7 cellular contexts compared by ENCODE assay signal in genomic region chr6:31736768-31737314, GRCh38. TPM values are rescaled to one million over a fixed set of nuclear protein-coding genes. Genes with fewer than 3 reads are reported as not detected.
DNase-seq lines count a peak whose midpoint lies in the region; ATAC-seq and TF ChIP-seq lines count a peak whose summit lies in the region.

No MANE protein-coding gene starts in this region.

- H3K36me3 Mint-ChIP-seq in activated naive CD4-positive, alpha-beta T cell treated with anti-CD3 and anti-CD28 coated beads, Interleukin-2, amount 50 U/mL, for 72 hours: peaks cover 55 to 64% of the 10 kb centered on the region in 2 donors

- H3K27ac Mint-ChIP-seq in activated naive CD4-positive, alpha-beta T cell treated with anti-CD3 and anti-CD28 coated beads, Interleukin-2, amount 50 U/mL, for 72 hours: peak overlapping the region; percentile 88 to 95

- WGBS in stomach, 5 donors: 20 to 34% (median 27%) methylated on average over 9 to 10 of the region's 10 CpGs

- peaks cover 34% of the 10 kb centered on the region for H3K4me1 ChIP-seq in HUES48 (ENCODE audit: control insufficient read depth, insufficient read depth, low read length)
- peaks cover 55 to 80% (median 66%) of the 10 kb centered on the region in 4 donors for H3K4me1 ChIP-seq in stomach

- no peak overlapping the region for H3K9ac ChIP-seq in HUES48 (ENCODE audit: low read depth, low read length)

- H3K36me3 ChIP-seq in HUES48 (ENCODE audit: control insufficient read depth, insufficient read depth, low read length) (peaks cover 33% of the 10 kb centered on the region), stomach (peaks cover 21 to 27% (median 26%) of the 10 kb centered on the region in 4 donors)

- H3K27me3 ChIP-seq in HUES48 (ENCODE audit: control insufficient read depth, insufficient read depth, low read length) (no peaks in the 10 kb centered on the region), stomach (no peaks in the 10 kb centered on the region)

- intact Hi-C loops in stomach (cut with DNase I; ENCODE audit: low total_unique reads): no loop called here

- H3K4me3 ChIP-seq in HUES48 (ENCODE audit: low read depth, low read length) (peak overlapping the region; percentile 83), iPS-18c (ENCODE audit: insufficient read depth, low read depth, low read length) (peak overlapping the region; percentile 94), stomach (peak overlapping the region; percentile 67 to 85 (median 75))

- peak overlapping the region; percentile 92 for H3K27ac ChIP-seq in HUES48 (ENCODE audit: low read depth, low read length)
- peak overlapping the region; percentile 94 to 97 (median 95) for H3K27ac ChIP-seq in stomach

- no peaks in the 10 kb centered on the region for H3K9me3 ChIP-seq in HUES48 (ENCODE audit: control insufficient read depth, insufficient read depth, low read length)
- H3K9me3 ChIP-seq in iPS-18c (ENCODE audit: control insufficient read depth, insufficient read depth, low read length): no peaks in the 10 kb centered on the region
- H3K9me3 ChIP-seq in stomach: no peaks in the 10 kb centered on the region

- H3K9me3 Mint-ChIP-seq in activated naive CD4-positive, alpha-beta T cell treated with anti-CD3 and anti-CD28 coated beads, Interleukin-2, amount 50 U/mL, for 72 hours: no peaks in the 10 kb centered on the region

- no peak for DNase-seq in activated naive CD4-positive, alpha-beta T cell treated with anti-CD3 and anti-CD28 coated beads, Interleukin-2, amount 50 U/mL, for 72 hours (ENCODE audit: low spot score in 2 of 2)
- DNase-seq in stomach (no peak), NCI-H1417 (lab: John Stamatoyannopoulos, UW) (no peak), DMS 273 treated with DMSO at 0.1 percent for 48 hours (lab: John Stamatoyannopoulos, UW) (no peak), NCI-H524 treated with DMSO at 0.1 percent for 48 hours (lab: John Stamatoyannopoulos, UW) (no peak)

- TF ChIP-seq POLR2A in stomach (IDR thresholded peaks at IDR 0.05): no peak

- no peak for ATAC-seq in activated naive CD4-positive, alpha-beta T cell treated with anti-CD3 and anti-CD28 coated beads, Interleukin-2, amount 50 U/mL, for 72 hours

- TF ChIP-seq CTCF in stomach (IDR thresholded peaks at IDR 0.05): no peak

- TF ChIP-seq EP300 in stomach (IDR thresholded peaks at IDR 0.05): no peak

RNA-seq across cellular contexts. Expression of gene CLIC1, which starts 0.5 kb away (rescaled TPM):
- 100 to 1,000 TPM; 440 to 455 TPM for total RNA-seq in activated naive CD4-positive, alpha-beta T cell treated with anti-CD3 and anti-CD28 coated beads, Interleukin-2, amount 50 U/mL, for 72 hours
- total RNA-seq in stomach: 100 to 1,000 TPM in 4 of 5 donors, 10 to 100 TPM in 1; 33.8 to 381 (median 117) TPM
- 100 to 1,000 TPM; 331 to 597 (median 348) TPM for polyA plus RNA-seq in stomach

RNA-seq across cellular contexts. Expression of gene MSH5, which starts 3.0 kb away (rescaled TPM):
- total RNA-seq in activated naive CD4-positive, alpha-beta T cell treated with anti-CD3 and anti-CD28 coated beads, Interleukin-2, amount 50 U/mL, for 72 hours: 100 to 1,000 TPM; 116 to 158 TPM
- 10 to 100 TPM in 4 of 5 donors, 1 to 10 TPM in 1; 4.1 to 66.4 (median 21.4) TPM for total RNA-seq in stomach
- 1 to 10 TPM; 2.9 to 9.3 (median 3.2) TPM for polyA plus RNA-seq in stomach

RNA-seq across cellular contexts. Expression of gene DDAH2, which starts 7.7 kb away (rescaled TPM):
- total RNA-seq in activated naive CD4-positive, alpha-beta T cell treated with anti-CD3 and anti-CD28 coated beads, Interleukin-2, amount 50 U/mL, for 72 hours: 10 to 100 TPM in 1 of 2 donors, 1 to 10 TPM in 1; 6.7 to 42.6 TPM
- 100 to 1,000 TPM in 2 of 5 donors, 10 to 100 TPM in 3; 33.3 to 133 (median 76.1) TPM for total RNA-seq in stomach
- polyA plus RNA-seq in stomach: 10 to 100 TPM; 52.9 to 73.7 (median 57.9) TPM

RNA-seq across cellular contexts. Expression of gene MPIG6B, which starts 13.7 kb away (rescaled TPM):
- not detected for total RNA-seq in activated naive CD4-positive, alpha-beta T cell treated with anti-CD3 and anti-CD28 coated beads, Interleukin-2, amount 50 U/mL, for 72 hours
- total RNA-seq in stomach: not detected
- under 1 TPM in 1 of 3 donors, not detected in 2; 0.10 TPM for polyA plus RNA-seq in stomach

RNA-seq across cellular contexts. Expression of gene LY6G6C, which starts 15.3 kb away (rescaled TPM):
- total RNA-seq in activated naive CD4-positive, alpha-beta T cell treated with anti-CD3 and anti-CD28 coated beads, Interleukin-2, amount 50 U/mL, for 72 hours: not detected
- total RNA-seq in stomach: not detected
- polyA plus RNA-seq in stomach: under 1 TPM in 1 of 3 donors, not detected in 2; 0.90 TPM
